ENCODE assay signal across 8 cellular contexts in genomic region chr6:149863846-149864577, GRCh38. TPM values are rescaled to one million over a fixed set of nuclear protein-coding genes. Genes with fewer than 3 reads are reported as not detected.
DNase-seq lines count a peak whose midpoint lies in the region; ATAC-seq and TF ChIP-seq lines count a peak whose summit lies in the region.

TSS of gene LRP11 (minus strand) at chr6:149864359. CDS start at chr6:149864020, 339 bp downstream.

- peak within 1 kb of the TSS; percentile 77 for H3K4me3 ChIP-seq in endodermal cell (ENCODE audit: low read length)

- H3K36me3 ChIP-seq in endodermal cell (ENCODE audit: control insufficient read depth, insufficient read depth, low read length): no peaks in the 10 kb centered on the region

- 0 to 1% methylated on average over 20 to 95 of the region's 95 CpGs for WGBS in endodermal cell (ENCODE audit: insufficient coverage in 1 of 2, insufficient read length in 1 of 2), 2 experiments

- no peaks in the 10 kb centered on the region for H3K9me3 ChIP-seq in CD4-positive, alpha-beta T cell (ENCODE audit: control insufficient read depth, low read length)
- no peaks in the 10 kb centered on the region for H3K9me3 ChIP-seq in endodermal cell (ENCODE audit: control insufficient read depth, low read length)

- no peaks in the 10 kb centered on the region for H3K4me1 ChIP-seq in endodermal cell (ENCODE audit: control insufficient read depth, insufficient read depth, low read length)

- peak; percentile 66 to 85 (median 76) for DNase-seq in CD4-positive, alpha-beta T cell
- peak; percentile 95 for DNase-seq in GM20000 (ENCODE audit: low spot score)
- DNase-seq in HS-5 (ENCODE audit: low read depth): peak; percentile 53
- peak; percentile 59 for DNase-seq in NOMO-1 treated with dmso at 0.1 percent for 144 hours (lab: John Stamatoyannopoulos, UW; ENCODE audit: unreplicated experiment)
- peak; percentile 77 for DNase-seq in activated CD8-positive, alpha-beta memory T cell treated with anti-CD3 and anti-CD28 coated beads, Interleukin-2, amount 50 U/mL, for 4 hours
- DNase-seq in endodermal cell: peak; percentile 97
- peak; percentile 94 for DNase-seq in mesenteric fat pad (ENCODE audit: low spot score)
- DNase-seq in stimulated activated CD8-positive, alpha-beta memory T cell treated with anti-CD3 and anti-CD28 coated beads, Interleukin-15, amount 100 ng/mL, for 1 hour (ENCODE audit: low read depth): peak; percentile 46

- no peaks in the 10 kb centered on the region for H3K36me3 Mint-ChIP-seq in CD4-positive, alpha-beta T cell (ENCODE audit: low read depth)
- no peaks in the 10 kb centered on the region for H3K36me3 Mint-ChIP-seq in endodermal cell (ENCODE audit: low read depth)

- peaks cover 5% of the 10 kb centered on the region for H3K4me1 Mint-ChIP-seq in CD4-positive, alpha-beta T cell (ENCODE audit: low read depth)
- peaks cover 18% of the 10 kb centered on the region for H3K4me1 Mint-ChIP-seq in endodermal cell

- CTCF ChIA-PET in CD4-positive, alpha-beta T cell (lab: Charles Lee): no interaction called here

- H3K27me3 Mint-ChIP-seq in CD4-positive, alpha-beta T cell: peaks cover 21% of the 10 kb centered on the region
- H3K27me3 Mint-ChIP-seq in endodermal cell (ENCODE audit: insufficient read depth): peaks cover 38% of the 10 kb centered on the region

- no peak within 1 kb of the TSS for H3K9ac ChIP-seq in endodermal cell (ENCODE audit: extremely low read depth, low read length, poor library complexity, severe bottlenecking)

- no peaks in the 10 kb centered on the region for H3K9me3 Mint-ChIP-seq in CD4-positive, alpha-beta T cell
- no peaks in the 10 kb centered on the region for H3K9me3 Mint-ChIP-seq in endodermal cell

- H3K4me3 Mint-ChIP-seq in CD4-positive, alpha-beta T cell: peak within 1 kb of the TSS; percentile 86
- peak within 1 kb of the TSS; percentile 53 for H3K4me3 Mint-ChIP-seq in endodermal cell

- intact Hi-C loops in CD4-positive, alpha-beta T cell (cut with DNase I, micrococcal nuclease): loop anchor here in 1 of 2 experiments (2.0 to 10.0 kb wide), 5 partner anchors 29 to 297 kb away; partner anchors contain the start of genes GINM1, KATNA1 and LATS1

- H3K27me3 ChIP-seq in CD4-positive, alpha-beta T cell (ENCODE audit: control insufficient read depth, insufficient read depth, low read length): no peaks in the 10 kb centered on the region
- H3K27me3 ChIP-seq in endodermal cell (ENCODE audit: control insufficient read depth, insufficient read depth, low read length, poor library complexity, severe bottlenecking): peaks cover 45% of the 10 kb centered on the region

- peak; percentile 87 for ATAC-seq in CD4-positive, alpha-beta T cell (ENCODE audit: poor library complexity)

- TF ChIP-seq CTCF in CD4-positive, alpha-beta T cell (IDR thresholded peaks at IDR 0.05): no peak
- no peak for TF ChIP-seq CTCF in GM20000 (IDR thresholded peaks at IDR 0.05; ENCODE audit: extremely low read depth, missing control alignments)
- no peak for TF ChIP-seq CTCF in endodermal cell (conservative IDR thresholded peaks at IDR 0.05)

- POLR2A ChIA-PET in CD4-positive, alpha-beta T cell (lab: Charles Lee): interaction anchor here (1.1 to 1.2 kb wide), 2 partner anchors 109 to 114 kb away, joined by 3 read pairs; partner anchors contain the start of gene PCMT1

- no peak within 1 kb of the TSS for H3K27ac ChIP-seq in CD4-positive, alpha-beta T cell (ENCODE audit: low read depth, low read length)
- H3K27ac ChIP-seq in endodermal cell (ENCODE audit: low read depth, low read length): peak within 1 kb of the TSS; percentile 56

- peak within 1 kb of the TSS; percentile 68 for H3K27ac Mint-ChIP-seq in CD4-positive, alpha-beta T cell
- H3K27ac Mint-ChIP-seq in endodermal cell: peak within 1 kb of the TSS; percentile 74

RNA-seq across cellular contexts. Expression of gene LRP11, which starts in this region (rescaled TPM):
- total RNA-seq in CD4-positive, alpha-beta T cell: under 1 TPM; 0.75 to 0.99 TPM
- total RNA-seq in endodermal cell (1 to 10 TPM; 3.6 to 6.0 TPM), mesenteric fat pad (24.2 TPM)
- polyA plus RNA-seq in endodermal cell (2013, experiment 1 of 2): 14.1 TPM
- polyA plus RNA-seq in endodermal cell (2013, experiment 2 of 2): 13.2 TPM

Comparison
In these comparisons a context has a peak if more than half of its experiments do, and no peak if none do; other contexts are left out.
1. Peak in DNase-seq and ATAC-seq in CD4-positive, alpha-beta T cell; RNA of the gene not detected or under 1 TPM.
2. DNase-seq: peak in every context shown above with its lines; median percentile 97 in endodermal cell; 95 in GM20000; 94 in mesenteric fat pad; 77 in activated CD8-positive, alpha-beta memory T cell treated with anti-CD3 and anti-CD28 coated beads, Interleukin-2, amount 50 U/mL, for 4 hours; 76 in CD4-positive, alpha-beta T cell; 59 in NOMO-1 treated with dmso at 0.1 percent for 144 hours; 53 in HS-5; 46 in stimulated activated CD8-positive, alpha-beta memory T cell treated with anti-CD3 and anti-CD28 coated beads, Interleukin-15, amount 100 ng/mL, for 1 hour.